1 cellular context compared by ENCODE assay signal in the genomic region with DNA sequence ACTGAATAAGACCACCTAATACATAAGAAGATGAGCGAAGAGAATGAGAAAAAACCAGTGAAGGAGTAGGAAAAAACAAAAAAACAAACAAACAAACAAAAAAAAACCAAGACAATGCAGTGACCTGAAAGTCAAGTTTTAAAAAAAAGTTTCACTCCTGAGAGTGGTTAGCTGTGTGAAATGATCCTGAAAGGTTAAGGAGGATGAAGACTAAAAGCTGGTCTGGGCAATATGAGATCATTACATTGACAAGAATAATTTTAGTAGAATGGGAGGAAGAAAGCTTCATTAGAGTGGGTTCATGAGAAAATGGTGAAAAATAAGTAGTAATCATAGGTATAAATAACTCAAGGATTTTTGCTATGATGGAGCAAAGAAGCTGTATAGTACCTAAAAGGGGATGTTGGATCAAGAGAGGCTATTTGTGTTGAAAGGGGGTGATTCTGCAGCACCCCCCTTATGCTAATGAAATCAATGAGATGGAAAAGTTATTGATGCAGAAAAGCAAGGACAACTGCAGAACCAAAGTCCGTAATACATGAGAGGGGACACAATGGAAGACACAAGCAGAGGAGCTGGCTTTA.
TF ChIP-seq lines count a peak whose summit lies in the region.

No MANE protein-coding gene starts in this region.

TF ChIP-seq in WTC11, 78 proteins besides CTCF, POLR2A, EP300 and RAD21 (continued from another document):
- TF ChIP-seq, protein P1, sequence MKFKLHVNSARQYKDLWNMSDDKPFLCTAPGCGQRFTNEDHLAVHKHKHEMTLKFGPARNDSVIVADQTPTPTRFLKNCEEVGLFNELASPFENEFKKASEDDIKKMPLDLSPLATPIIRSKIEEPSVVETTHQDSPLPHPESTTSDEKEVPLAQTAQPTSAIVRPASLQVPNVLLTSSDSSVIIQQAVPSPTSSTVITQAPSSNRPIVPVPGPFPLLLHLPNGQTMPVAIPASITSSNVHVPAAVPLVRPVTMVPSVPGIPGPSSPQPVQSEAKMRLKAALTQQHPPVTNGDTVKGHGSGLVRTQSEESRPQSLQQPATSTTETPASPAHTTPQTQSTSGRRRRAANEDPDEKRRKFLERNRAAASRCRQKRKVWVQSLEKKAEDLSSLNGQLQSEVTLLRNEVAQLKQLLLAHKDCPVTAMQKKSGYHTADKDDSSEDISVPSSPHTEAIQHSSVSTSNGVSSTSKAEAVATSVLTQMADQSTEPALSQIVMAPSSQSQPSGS (CRISPR knock-in tag; IDR thresholded peaks at IDR 0.05; ENCODE audit: borderline replicate concordance, low read depth) = no peak
- TF ChIP-seq, protein P2, sequence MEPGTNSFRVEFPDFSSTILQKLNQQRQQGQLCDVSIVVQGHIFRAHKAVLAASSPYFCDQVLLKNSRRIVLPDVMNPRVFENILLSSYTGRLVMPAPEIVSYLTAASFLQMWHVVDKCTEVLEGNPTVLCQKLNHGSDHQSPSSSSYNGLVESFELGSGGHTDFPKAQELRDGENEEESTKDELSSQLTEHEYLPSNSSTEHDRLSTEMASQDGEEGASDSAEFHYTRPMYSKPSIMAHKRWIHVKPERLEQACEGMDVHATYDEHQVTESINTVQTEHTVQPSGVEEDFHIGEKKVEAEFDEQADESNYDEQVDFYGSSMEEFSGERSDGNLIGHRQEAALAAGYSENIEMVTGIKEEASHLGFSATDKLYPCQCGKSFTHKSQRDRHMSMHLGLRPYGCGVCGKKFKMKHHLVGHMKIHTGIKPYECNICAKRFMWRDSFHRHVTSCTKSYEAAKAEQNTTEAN (CRISPR knock-in tag; IDR thresholded peaks at IDR 0.05) = no peak
- TF ChIP-seq FOXJ3 (CRISPR knock-in tag; IDR thresholded peaks at IDR 0.05; ENCODE audit: borderline replicate concordance) (no peak), NR3C1 (CRISPR knock-in tag; conservative IDR thresholded peaks at IDR 0.05; ENCODE audit: low read depth) (no peak), ESRRA (CRISPR knock-in tag; IDR thresholded peaks at IDR 0.05; ENCODE audit: borderline replicate concordance) (no peak), SP1 (CRISPR knock-in tag; conservative IDR thresholded peaks at IDR 0.05) (no peak), E2F1 (CRISPR knock-in tag; IDR thresholded peaks at IDR 0.05) (no peak)
- TF ChIP-seq, protein P3, sequence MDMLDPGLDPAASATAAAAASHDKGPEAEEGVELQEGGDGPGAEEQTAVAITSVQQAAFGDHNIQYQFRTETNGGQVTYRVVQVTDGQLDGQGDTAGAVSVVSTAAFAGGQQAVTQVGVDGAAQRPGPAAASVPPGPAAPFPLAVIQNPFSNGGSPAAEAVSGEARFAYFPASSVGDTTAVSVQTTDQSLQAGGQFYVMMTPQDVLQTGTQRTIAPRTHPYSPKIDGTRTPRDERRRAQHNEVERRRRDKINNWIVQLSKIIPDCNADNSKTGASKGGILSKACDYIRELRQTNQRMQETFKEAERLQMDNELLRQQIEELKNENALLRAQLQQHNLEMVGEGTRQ (CRISPR knock-in tag; IDR thresholded peaks at IDR 0.05) = no peak
